ENCODE assay signal across 10 cellular contexts in the genomic region with DNA sequence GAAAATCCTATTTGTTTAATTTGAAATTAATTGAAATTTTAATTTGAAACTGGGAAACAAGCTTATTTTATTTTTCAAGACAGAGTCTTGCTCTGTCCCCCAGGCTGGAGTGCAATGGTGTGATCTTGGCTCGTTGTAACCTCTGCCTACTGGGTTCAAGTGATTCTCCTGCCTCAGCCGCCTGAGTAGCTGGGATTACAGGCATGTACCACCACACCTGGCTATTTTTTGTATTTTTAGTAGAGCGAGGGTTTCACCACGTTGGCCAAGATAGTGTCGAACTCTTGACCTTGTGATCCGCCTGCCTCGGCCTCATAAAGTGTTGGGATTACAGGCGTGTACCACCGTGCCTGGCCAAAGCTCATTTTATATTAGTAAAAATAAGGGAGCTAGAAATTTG. TPM values are rescaled to one million over a fixed set of nuclear protein-coding genes. Genes with fewer than 3 reads are reported as not detected.
DNase-seq lines count a peak whose midpoint lies in the region; ATAC-seq and TF ChIP-seq lines count a peak whose summit lies in the region.
"Had no signal": no experiment of that assay in that cellular context is flagged by ENCODE, and none has a peak within 500 bp of the region (broad histone marks: within the 10 kb centered on the region; RNA-seq: fewer than 3 reads in every experiment).

No MANE protein-coding gene starts in this region.

- CTCF ChIA-PET in AG04449 (lab: Yijun Ruan, JAX) = interaction anchor here (0.9 to 2.5 kb wide), 13 partner anchors 9 to 175 kb away, joined by 3 to 7 read pairs (median 5); a partner anchor contains a TSS

- peaks cover 47% of the 10 kb centered on the region for H4K20me1 ChIP-seq in KMS-11 (ENCODE audit: insufficient read depth)

- no peak overlapping the region for H2AFZ ChIP-seq in KMS-11 (ENCODE audit: low read depth)

- peaks cover 0 to 4% (median 0%) of the 10 kb centered on the region in 5 donors for H3K27me3 Mint-ChIP-seq in naive thymus-derived CD8-positive, alpha-beta T cell

- POLR2A ChIA-PET in AG04449 (lab: Yijun Ruan, JAX) = interaction anchor here (0.8 to 8.0 kb wide), 4 partner anchors 10 to 161 kb away, joined by 3 to 56 read pairs (median 20); no protein-coding TSS in a partner anchor
- POLR2A ChIA-PET in naive thymus-derived CD8-positive, alpha-beta T cell (lab: Charles Lee) = interaction anchor here (1.1 to 13.3 kb wide), 8 partner anchors 11 to 572 kb away, joined by 3 to 353 read pairs (median 8); a partner anchor contains a TSS

- peak overlapping the region; percentile 47 for H3K4me2 ChIP-seq in KMS-11

- H3K4me1 ChIP-seq in KMS-11 (ENCODE audit: low read depth, poor library complexity, severe bottlenecking) = peaks cover 62% of the 10 kb centered on the region

- peak overlapping the region; percentile 75 to 100 (median 96) for H3K4me3 Mint-ChIP-seq in naive thymus-derived CD8-positive, alpha-beta T cell

- H3K27ac Mint-ChIP-seq in naive thymus-derived CD8-positive, alpha-beta T cell = peak overlapping the region; percentile 74 to 96 (median 88)

- H3K79me2 ChIP-seq in KMS-11 (ENCODE audit: insufficient read depth, low read depth) = peaks cover 91% of the 10 kb centered on the region

- no peak overlapping the region for H3K9ac ChIP-seq in KMS-11

- peaks cover 52 to 88% (median 81%) of the 10 kb centered on the region in 3 donors for H3K36me3 Mint-ChIP-seq in naive thymus-derived CD8-positive, alpha-beta T cell

- no peaks in the 10 kb centered on the region for H3K27me3 ChIP-seq in KMS-11 (ENCODE audit: insufficient read depth, low read depth)

- peaks cover 0 to 5% (median 0%) of the 10 kb centered on the region in 9 donors for H3K9me3 Mint-ChIP-seq in naive thymus-derived CD8-positive, alpha-beta T cell

- H3K4me3 ChIP-seq in AG04449 (ENCODE audit: low read depth, low read length) = peak overlapping the region; percentile 70
- H3K4me3 ChIP-seq in KMS-11 (IDR thresholded peaks at IDR 0.05; ENCODE audit: insufficient read depth, low read depth, low read length) = no peak overlapping the region
- peak overlapping the region; percentile 84 for H3K4me3 ChIP-seq in coronary artery

- H3K4me1 Mint-ChIP-seq in naive thymus-derived CD8-positive, alpha-beta T cell = peaks cover 28 to 71% (median 68%) of the 10 kb centered on the region in 4 donors

- TF ChIP-seq CTCF in AG04449 (IDR thresholded peaks at IDR 0.05; ENCODE audit: insufficient read depth, low read length, missing control alignments) (no peak), KMS-11 (conservative IDR thresholded peaks at IDR 0.05; ENCODE audit: low read depth, low read length) (no peak), coronary artery (IDR thresholded peaks at IDR 0.05) (no peak)

- H3K36me3 ChIP-seq in KMS-11 (ENCODE audit: insufficient read depth) = peaks cover 64% of the 10 kb centered on the region; the same call in 1 of the 2 replicates

- H3K27ac ChIP-seq in KMS-11 (no peak overlapping the region; the same call in 1 of the 2 replicates), coronary artery (peak overlapping the region in 1 of 2 donors; percentile 98)

- DNase-seq in AG04449 (ENCODE audit: low read depth, low spot score) (no peak), coronary artery (ENCODE audit: low spot score) (peak; percentile 31), NCI-H82 (lab: John Stamatoyannopoulos, UW) (no peak), KG1 (lab: John Stamatoyannopoulos, UW) (no peak)
- DNase-seq in naive thymus-derived CD8-positive, alpha-beta T cell = no peak
- DNase-seq: foreskin melanocyte, T-helper 9 cell had no signal

- no peak for ATAC-seq in naive thymus-derived CD8-positive, alpha-beta T cell
- ATAC-seq in HG03565 (IDR thresholded peaks at IDR 0.05; ENCODE audit: unreplicated experiment) (no peak), GM21576 (IDR thresholded peaks at IDR 0.05; ENCODE audit: unreplicated experiment) (no peak)

RNA-seq across cellular contexts. Expression of a gene that starts 4.2 kb away (rescaled TPM):
- total RNA-seq in naive thymus-derived CD8-positive, alpha-beta T cell = 100 to 1,000 TPM; 357 to 359 TPM
- 100 to 1,000 TPM; 268 to 375 (median 332) TPM for polyA plus RNA-seq in naive thymus-derived CD8-positive, alpha-beta T cell

RNA-seq across cellular contexts. Expression of a gene that starts 51.0 kb away (rescaled TPM):
- 100 to 1,000 TPM; 151 to 163 TPM for total RNA-seq in naive thymus-derived CD8-positive, alpha-beta T cell
- 10 to 100 TPM; 46.4 to 79.6 (median 52.8) TPM for polyA plus RNA-seq in naive thymus-derived CD8-positive, alpha-beta T cell
